8 cellular contexts compared by ENCODE assay signal in genomic region chr19:8001995-8002849, GRCh38. TPM values are rescaled to one million over a fixed set of nuclear protein-coding genes. Genes with fewer than 3 reads are reported as not detected.
DNase-seq lines count a peak whose midpoint lies in the region; ATAC-seq and TF ChIP-seq lines count a peak whose summit lies in the region.

No MANE protein-coding gene starts in this region.

- H3K4me3 ChIP-seq in AG04450 (ENCODE audit: low read depth, low read length) (peak overlapping the region; percentile 49), astrocyte of the spinal cord (ENCODE audit: low read depth, low read length) (peak overlapping the region; percentile 26), retinal pigment epithelial cell (ENCODE audit: low read length) (peak overlapping the region; percentile 28)

- no peaks in the 10 kb centered on the region for H3K27me3 ChIP-seq in AG04450 (ENCODE audit: control insufficient read depth, insufficient read depth, low read length)

- DNase-seq in AG04450 (ENCODE audit: low read depth, low spot score) (peak; percentile 43), NCI-H1105 treated with DMSO at 0.1 percent for 48 hours (lab: John Stamatoyannopoulos, UW) (peak; percentile 39), T1000 (lab: John Stamatoyannopoulos, UW) (peak; percentile 72), astrocyte of the spinal cord (ENCODE audit: low read depth, low spot score) (peak; percentile 82), hypothalamus (lab: John Stamatoyannopoulos, UW) (peak; percentile 3 to 84 (median 59)), retinal pigment epithelial cell (ENCODE audit: low read depth) (no peak), cortex of kidney (lab: John Stamatoyannopoulos, UW) (no peak)

- H3K27ac ChIP-seq in AG04450 (ENCODE audit: low read depth, low read length): peak overlapping the region; percentile 23

- CTCF ChIA-PET in AG04450 (lab: Charles Lee): interaction anchor here (0.6 to 3.5 kb wide), 39 partner anchors 9 to 470 kb away, joined by 3 to 48 read pairs (median 5); partner anchors contain the start of genes MAP2K7 and TIMM44

- peak; percentile 39 for ATAC-seq in GM19023 (IDR thresholded peaks at IDR 0.05; ENCODE audit: unreplicated experiment)

- no peaks in the 10 kb centered on the region for H3K9me3 ChIP-seq in AG04450 (ENCODE audit: control insufficient read depth, insufficient read depth, low read length)

- TF ChIP-seq CTCF in AG04450 (IDR thresholded peaks at IDR 0.05; ENCODE audit: low read depth, low read length) (peak; percentile 99), astrocyte of the spinal cord (IDR thresholded peaks at IDR 0.05; ENCODE audit: low read depth, low read length) (peak; percentile 100), retinal pigment epithelial cell (conservative IDR thresholded peaks at IDR 0.05; ENCODE audit: low read depth, low read length) (peak; percentile 99)

- in situ Hi-C loops in astrocyte of the spinal cord (cut with HindIII; ENCODE audit: low sequenced_read_pairs): no loop called here

- POLR2A ChIA-PET in AG04450 (lab: Yijun Ruan, JAX): no interaction called here

RNA-seq across cellular contexts. Expression of gene ELAVL1, which starts 3.2 kb away (rescaled TPM):
- 44.7 and 52.3 TPM in 2 replicates for polyA plus RNA-seq in AG04450 (2011; rRNA removed)
- polyA minus RNA-seq in AG04450 (2011; rRNA and poly(A)+ RNA removed): 43.8 and 53.1 TPM in 2 replicates

RNA-seq across cellular contexts. Expression of gene CCL25, which starts 50.3 kb away (rescaled TPM):
- polyA plus RNA-seq in AG04450 (2011; rRNA removed): not detected in 2 replicates
- not detected in 2 replicates for polyA minus RNA-seq in AG04450 (2011; rRNA and poly(A)+ RNA removed)

RNA-seq across cellular contexts. Expression of gene TIMM44, which starts 58.8 kb away (rescaled TPM):
- polyA plus RNA-seq in AG04450 (2011; rRNA removed): 42.0 and 43.3 TPM in 2 replicates
- 26.6 and 27.2 TPM in 2 replicates for polyA minus RNA-seq in AG04450 (2011; rRNA and poly(A)+ RNA removed)

Comparison
In these comparisons a context has a peak if more than half of its experiments do, and no peak if none do; other contexts are left out.
1. DNase-seq: peak in AG04450 (single experiment), NCI-H1105 treated with DMSO at 0.1 percent for 48 hours (single experiment), T1000 (single experiment), astrocyte of the spinal cord (single experiment) and hypothalamus (51 of 51); none in retinal pigment epithelial cell (single experiment) and cortex of kidney (single experiment).
2. Peak in every context shown above with its lines, with median percentiles within 50 percentile points of each other: H3K4me3 ChIP-seq and CTCF ChIP-seq.